Comparison of ENCODE assay signal across 9 cellular contexts in genomic region chr2:19488009-19488691, GRCh38.
A peak's percentile ranks its signal among the peaks of the same experiment; 100 is the strongest.
DNase-seq lines count a peak whose midpoint lies in the region; ATAC-seq and TF ChIP-seq lines count a peak whose summit lies in the region.
"Had no signal": no experiment of that assay in that cellular context is flagged by ENCODE, and none has a peak within 500 bp of the region (broad histone marks: within the 10 kb centered on the region; RNA-seq: fewer than 3 reads in every experiment).

No MANE protein-coding gene starts in this region.

- H3K27ac Mint-ChIP-seq in activated T-cell treated with anti-CD3 and anti-CD28 coated beads, Interleukin-2, amount 50 U/mL, for 72 hours, result peak overlapping the region; percentile 91
- peak overlapping the region; percentile 57 for H3K27ac Mint-ChIP-seq in stimulated activated effector memory CD8-positive, alpha-beta T cell treated with anti-CD3 and anti-CD28 coated beads, Interleukin-12 subunit alpha, Interleukin-12 subunit beta, amount 100 ng/mL, for 72 hours
- H3K27ac Mint-ChIP-seq: CD4-positive, CD25-positive, alpha-beta regulatory T cell had no signal

- intact Hi-C loops in transverse colon (cut with DNase I; ENCODE audit: low total_unique reads) (no loop called here), Right ventricle myocardium inferior (cut with DNase I) (no loop called here)

- peaks cover 0 to 14% (median 1%) of the 10 kb centered on the region in 4 donors for H3K4me1 ChIP-seq in transverse colon

- no peaks in the 10 kb centered on the region for H3K9me3 ChIP-seq in transverse colon

- H3K36me3 Mint-ChIP-seq in activated T-cell treated with anti-CD3 and anti-CD28 coated beads, Interleukin-2, amount 50 U/mL, for 72 hours (ENCODE audit: insufficient read depth in 2 of 2), result peaks cover 2% of the 10 kb centered on the region in 2 donors
- no peaks in the 10 kb centered on the region for H3K36me3 Mint-ChIP-seq in stimulated activated effector memory CD8-positive, alpha-beta T cell treated with anti-CD3 and anti-CD28 coated beads, Interleukin-12 subunit alpha, Interleukin-12 subunit beta, amount 100 ng/mL, for 72 hours
- H3K36me3 Mint-ChIP-seq: CD4-positive, CD25-positive, alpha-beta regulatory T cell had no signal

- no peak overlapping the region for H3K4me3 ChIP-seq in transverse colon

- no peaks in the 10 kb centered on the region for H3K27me3 ChIP-seq in transverse colon

- ATAC-seq in activated T-cell treated with anti-CD3 and anti-CD28 coated beads, Interleukin-2, amount 50 U/mL, for 72 hours (replicated peaks in 1 of 2), result peak; percentile 99 to 100
- peak; percentile 67 for ATAC-seq in HG03045 (IDR thresholded peaks at IDR 0.05; ENCODE audit: unreplicated experiment)
- peak; percentile 96 for ATAC-seq in stimulated activated effector memory CD8-positive, alpha-beta T cell treated with anti-CD3 and anti-CD28 coated beads, Interleukin-12 subunit alpha, Interleukin-12 subunit beta, amount 100 ng/mL, for 72 hours
- no peak for ATAC-seq in Right ventricle myocardium inferior

- H3K27me3 Mint-ChIP-seq in activated T-cell treated with anti-CD3 and anti-CD28 coated beads, Interleukin-2, amount 50 U/mL, for 72 hours (ENCODE audit: low read depth), result peaks cover 57% of the 10 kb centered on the region

- 76 to 96% methylated on average over 4 of the region's 4 CpGs for WGBS in transverse colon (ENCODE audit: low coverage in 1 of 2), 2 donors

- H3K36me3 ChIP-seq in transverse colon, result no peaks in the 10 kb centered on the region

- H3K27ac ChIP-seq in transverse colon, result no peak overlapping the region

- TF ChIP-seq EP300 in transverse colon (IDR thresholded peaks at IDR 0.05; ENCODE audit: low read depth), result no peak

- in situ Hi-C loops in transverse colon (cut with MboI; ENCODE audit: low pct_ligation_motif_present in 1 of 4, low pct_unique_long_range_greater_than_20kb in 1 of 4, low sequenced_read_pairs in 3 of 4), result no loop called here

- peaks cover 11% of the 10 kb centered on the region for H3K4me1 Mint-ChIP-seq in activated T-cell treated with anti-CD3 and anti-CD28 coated beads, Interleukin-2, amount 50 U/mL, for 72 hours (ENCODE audit: low read depth)
- H3K4me1 Mint-ChIP-seq in stimulated activated effector memory CD8-positive, alpha-beta T cell treated with anti-CD3 and anti-CD28 coated beads, Interleukin-12 subunit alpha, Interleukin-12 subunit beta, amount 100 ng/mL, for 72 hours, result no peaks in the 10 kb centered on the region
- H3K4me1 Mint-ChIP-seq: CD4-positive, CD25-positive, alpha-beta regulatory T cell had no signal

- peak; percentile 47 to 52 for DNase-seq in activated T-cell treated with anti-CD3 and anti-CD28 coated beads, Interleukin-2, amount 50 U/mL, for 72 hours
- DNase-seq in activated T-cell treated with anti-CD3 and anti-CD28 coated beads for 4 hours, result no peak
- DNase-seq in SW 1271 (lab: John Stamatoyannopoulos, UW), result peak; percentile 4 to 38
- no peak for DNase-seq in stimulated activated effector memory CD8-positive, alpha-beta T cell treated with anti-CD3 and anti-CD28 coated beads, Interleukin-12 subunit alpha, Interleukin-12 subunit beta, amount 100 ng/mL, for 72 hours (ENCODE audit: low spot score in 2 of 2)
- DNase-seq in NCI-H748 treated with DMSO at 0.1 percent for 48 hours (lab: John Stamatoyannopoulos, UW), result no peak
- DNase-seq in transverse colon, result no peak
- no peak for DNase-seq in Right ventricle myocardium inferior (ENCODE audit: missing footprints)
- DNase-seq: CD4-positive, CD25-positive, alpha-beta regulatory T cell had no signal

- TF ChIP-seq CTCF in transverse colon (IDR thresholded peaks at IDR 0.05), result no peak

- H3K4me3 Mint-ChIP-seq in activated T-cell treated with anti-CD3 and anti-CD28 coated beads, Interleukin-2, amount 50 U/mL, for 72 hours, result peak overlapping the region in 1 of 2 donors; percentile 58
- H3K4me3 Mint-ChIP-seq in stimulated activated effector memory CD8-positive, alpha-beta T cell treated with anti-CD3 and anti-CD28 coated beads, Interleukin-12 subunit alpha, Interleukin-12 subunit beta, amount 100 ng/mL, for 72 hours, result no peak overlapping the region
- H3K4me3 Mint-ChIP-seq: CD4-positive, CD25-positive, alpha-beta regulatory T cell had no signal

- no peak for TF ChIP-seq POLR2A in transverse colon (IDR thresholded peaks at IDR 0.05)

- H3K9me3 Mint-ChIP-seq in activated T-cell treated with anti-CD3 and anti-CD28 coated beads, Interleukin-2, amount 50 U/mL, for 72 hours, result peaks cover 0 to 4% of the 10 kb centered on the region in 2 donors
- no peaks in the 10 kb centered on the region for H3K9me3 Mint-ChIP-seq in stimulated activated effector memory CD8-positive, alpha-beta T cell treated with anti-CD3 and anti-CD28 coated beads, Interleukin-12 subunit alpha, Interleukin-12 subunit beta, amount 100 ng/mL, for 72 hours

Comparison
In these comparisons a context has a peak if more than half of its experiments do, and no peak if none do; other contexts are left out.
1. DNase-seq: peak in activated T-cell treated with anti-CD3 and anti-CD28 coated beads, Interleukin-2, amount 50 U/mL, for 72 hours (2 of 2) and SW 1271 (2 of 2); none in activated T-cell treated with anti-CD3 and anti-CD28 coated beads for 4 hours (single experiment), stimulated activated effector memory CD8-positive, alpha-beta T cell treated with anti-CD3 and anti-CD28 coated beads, Interleukin-12 subunit alpha, Interleukin-12 subunit beta, amount 100 ng/mL, for 72 hours (0 of 2), NCI-H748 treated with DMSO at 0.1 percent for 48 hours (single experiment), transverse colon (single experiment) and Right ventricle myocardium inferior (single experiment).